ENCODE assay signal across 1 cellular context in the genomic region with DNA sequence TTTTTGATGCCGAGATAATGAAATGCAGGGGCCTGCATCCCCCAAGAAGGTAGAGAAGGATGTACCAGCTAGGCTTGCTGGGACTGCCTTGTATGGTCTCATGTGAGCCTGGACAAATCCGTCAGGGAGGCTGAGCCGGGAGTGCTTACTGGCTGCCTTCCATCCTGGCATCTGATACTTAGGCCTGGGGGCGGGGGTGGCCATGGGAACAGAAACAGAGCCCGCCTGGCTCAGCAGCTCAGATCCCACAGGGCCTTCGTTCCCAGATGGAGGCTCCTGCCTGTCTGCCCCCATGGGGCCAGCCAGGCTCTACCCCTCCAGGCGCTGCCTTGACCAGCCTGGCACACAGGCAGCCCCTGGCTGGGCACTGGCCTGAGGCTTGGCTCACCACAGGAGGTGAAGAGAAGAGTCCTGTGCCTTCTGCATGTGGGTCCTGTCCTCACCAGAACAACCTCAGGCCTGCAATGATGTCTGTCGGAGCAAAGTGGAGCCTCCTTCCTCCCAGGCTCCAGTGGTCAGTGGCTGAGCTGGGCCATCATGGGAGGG.
TF ChIP-seq lines count a peak whose summit lies in the region.

No MANE protein-coding gene starts in this region.

TF ChIP-seq in WTC11, 78 proteins besides CTCF, POLR2A, EP300 and RAD21 (continued from another document):
- TF ChIP-seq, protein P1, sequence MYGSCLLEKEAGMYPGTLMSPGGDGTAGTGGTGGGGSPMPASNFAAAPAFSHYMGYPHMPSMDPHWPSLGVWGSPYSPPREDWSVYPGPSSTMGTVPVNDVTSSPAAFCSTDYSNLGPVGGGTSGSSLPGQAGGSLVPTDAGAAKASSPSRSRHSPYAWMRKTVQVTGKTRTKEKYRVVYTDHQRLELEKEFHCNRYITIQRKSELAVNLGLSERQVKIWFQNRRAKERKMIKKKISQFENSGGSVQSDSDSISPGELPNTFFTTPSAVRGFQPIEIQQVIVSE (CRISPR knock-in tag; IDR thresholded peaks at IDR 0.05; ENCODE audit: borderline replicate concordance): no peak
- TF ChIP-seq, protein P2, sequence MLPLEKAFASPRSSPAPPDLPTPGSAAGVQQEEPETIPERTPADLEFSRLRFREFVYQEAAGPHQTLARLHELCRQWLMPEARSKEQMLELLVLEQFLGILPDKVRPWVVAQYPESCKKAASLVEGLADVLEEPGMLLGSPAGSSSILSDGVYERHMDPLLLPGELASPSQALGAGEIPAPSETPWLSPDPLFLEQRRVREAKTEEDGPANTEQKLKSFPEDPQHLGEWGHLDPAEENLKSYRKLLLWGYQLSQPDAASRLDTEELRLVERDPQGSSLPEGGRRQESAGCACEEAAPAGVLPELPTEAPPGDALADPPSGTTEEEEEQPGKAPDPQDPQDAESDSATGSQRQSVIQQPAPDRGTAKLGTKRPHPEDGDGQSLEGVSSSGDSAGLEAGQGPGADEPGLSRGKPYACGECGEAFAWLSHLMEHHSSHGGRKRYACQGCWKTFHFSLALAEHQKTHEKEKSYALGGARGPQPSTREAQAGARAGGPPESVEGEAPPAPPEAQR (CRISPR knock-in tag; IDR thresholded peaks at IDR 0.05): no peak
- TF ChIP-seq CBFB (CRISPR knock-in tag; IDR thresholded peaks at IDR 0.05; ENCODE audit: low read depth): no peak
- TF ChIP-seq, protein P3, sequence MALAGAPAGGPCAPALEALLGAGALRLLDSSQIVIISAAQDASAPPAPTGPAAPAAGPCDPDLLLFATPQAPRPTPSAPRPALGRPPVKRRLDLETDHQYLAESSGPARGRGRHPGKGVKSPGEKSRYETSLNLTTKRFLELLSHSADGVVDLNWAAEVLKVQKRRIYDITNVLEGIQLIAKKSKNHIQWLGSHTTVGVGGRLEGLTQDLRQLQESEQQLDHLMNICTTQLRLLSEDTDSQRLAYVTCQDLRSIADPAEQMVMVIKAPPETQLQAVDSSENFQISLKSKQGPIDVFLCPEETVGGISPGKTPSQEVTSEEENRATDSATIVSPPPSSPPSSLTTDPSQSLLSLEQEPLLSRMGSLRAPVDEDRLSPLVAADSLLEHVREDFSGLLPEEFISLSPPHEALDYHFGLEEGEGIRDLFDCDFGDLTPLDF (CRISPR knock-in tag; IDR thresholded peaks at IDR 0.05): no peak
- no peak for TF ChIP-seq RELA (CRISPR knock-in tag; IDR thresholded peaks at IDR 0.05; ENCODE audit: borderline replicate concordance)
- no peak for TF ChIP-seq ZNF317 (CRISPR knock-in tag; IDR thresholded peaks at IDR 0.05; ENCODE audit: borderline replicate concordance, low read depth)
- TF ChIP-seq, protein P4, sequence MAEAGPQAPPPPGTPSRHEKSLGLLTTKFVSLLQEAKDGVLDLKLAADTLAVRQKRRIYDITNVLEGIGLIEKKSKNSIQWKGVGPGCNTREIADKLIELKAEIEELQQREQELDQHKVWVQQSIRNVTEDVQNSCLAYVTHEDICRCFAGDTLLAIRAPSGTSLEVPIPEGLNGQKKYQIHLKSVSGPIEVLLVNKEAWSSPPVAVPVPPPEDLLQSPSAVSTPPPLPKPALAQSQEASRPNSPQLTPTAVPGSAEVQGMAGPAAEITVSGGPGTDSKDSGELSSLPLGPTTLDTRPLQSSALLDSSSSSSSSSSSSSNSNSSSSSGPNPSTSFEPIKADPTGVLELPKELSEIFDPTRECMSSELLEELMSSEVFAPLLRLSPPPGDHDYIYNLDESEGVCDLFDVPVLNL (CRISPR knock-in tag; IDR thresholded peaks at IDR 0.05; ENCODE audit: borderline replicate concordance, low read depth): no peak
- TF ChIP-seq, protein P5, sequence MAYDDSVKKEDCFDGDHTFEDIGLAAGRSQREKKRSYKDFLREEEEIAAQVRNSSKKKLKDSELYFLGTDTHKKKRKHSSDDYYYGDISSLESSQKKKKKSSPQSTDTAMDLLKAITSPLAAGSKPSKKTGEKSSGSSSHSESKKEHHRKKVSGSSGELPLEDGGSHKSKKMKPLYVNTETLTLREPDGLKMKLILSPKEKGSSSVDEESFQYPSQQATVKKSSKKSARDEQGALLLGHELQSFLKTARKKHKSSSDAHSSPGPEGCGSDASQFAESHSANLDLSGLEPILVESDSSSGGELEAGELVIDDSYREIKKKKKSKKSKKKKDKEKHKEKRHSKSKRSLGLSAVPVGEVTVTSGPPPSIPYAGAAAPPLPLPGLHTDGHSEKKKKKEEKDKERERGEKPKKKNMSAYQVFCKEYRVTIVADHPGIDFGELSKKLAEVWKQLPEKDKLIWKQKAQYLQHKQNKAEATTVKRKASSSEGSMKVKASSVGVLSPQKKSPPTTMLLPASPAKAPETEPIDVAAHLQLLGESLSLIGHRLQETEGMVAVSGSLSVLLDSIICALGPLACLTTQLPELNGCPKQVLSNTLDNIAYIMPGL (CRISPR knock-in tag; IDR thresholded peaks at IDR 0.05): no peak
- TF ChIP-seq, protein P6, sequence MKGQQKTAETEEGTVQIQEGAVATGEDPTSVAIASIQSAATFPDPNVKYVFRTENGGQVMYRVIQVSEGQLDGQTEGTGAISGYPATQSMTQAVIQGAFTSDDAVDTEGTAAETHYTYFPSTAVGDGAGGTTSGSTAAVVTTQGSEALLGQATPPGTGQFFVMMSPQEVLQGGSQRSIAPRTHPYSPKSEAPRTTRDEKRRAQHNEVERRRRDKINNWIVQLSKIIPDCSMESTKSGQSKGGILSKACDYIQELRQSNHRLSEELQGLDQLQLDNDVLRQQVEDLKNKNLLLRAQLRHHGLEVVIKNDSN (CRISPR knock-in tag; IDR thresholded peaks at IDR 0.05): no peak
- TF ChIP-seq OVOL2 (CRISPR knock-in tag; IDR thresholded peaks at IDR 0.05; ENCODE audit: borderline replicate concordance): no peak
- no peak for TF ChIP-seq ZNF219 (CRISPR knock-in tag; IDR thresholded peaks at IDR 0.05; ENCODE audit: borderline replicate concordance)
TF ChIP-seq in WTC11: peak in this region for 0.
